17 cellular contexts compared by ENCODE assay signal in the genomic region with DNA sequence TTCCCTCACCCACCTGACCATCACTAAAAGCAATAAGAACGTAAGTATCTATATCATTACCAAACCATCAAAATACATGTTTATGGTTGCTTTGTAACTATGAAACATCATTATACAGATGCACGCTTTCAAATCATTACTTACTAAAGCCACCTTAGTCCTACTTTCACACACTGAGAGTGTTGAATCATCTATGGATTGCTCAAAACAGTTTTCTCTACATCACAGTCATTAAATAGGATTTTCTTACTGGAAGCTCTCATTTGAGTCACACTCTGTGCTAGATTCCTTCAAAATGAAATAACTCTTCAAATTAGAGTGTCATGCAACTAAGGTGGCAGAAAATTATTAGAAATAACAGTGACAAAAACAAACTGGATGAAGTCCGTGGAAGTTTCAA.
DNase-seq lines count a peak whose midpoint lies in the region; ATAC-seq and TF ChIP-seq lines count a peak whose summit lies in the region.
"Had no signal": no experiment of that assay in that cellular context is flagged by ENCODE, and none has a peak within 500 bp of the region (broad histone marks: within the 10 kb centered on the region; RNA-seq: fewer than 3 reads in every experiment).

No MANE protein-coding gene starts in this region.

- H3K36me3 ChIP-seq in GM23248 (ENCODE audit: low read depth) (no peaks in the 10 kb centered on the region), HAP-1 (replicated peaks) (no peaks in the 10 kb centered on the region)

- H3K27me3 Mint-ChIP-seq in progenitor cell of endocrine pancreas: no peaks in the 10 kb centered on the region

- DNase-seq in GM23248: peak; percentile 1
- peak; percentile 72 for DNase-seq in amniotic epithelial cell (ENCODE audit: low read depth)
- DNase-seq in progenitor cell of endocrine pancreas (ENCODE audit: low spot score, unreplicated experiment): no peak
- no peak for DNase-seq in H4 (ENCODE audit: low spot score)
- DNase-seq in HAP-1 (ENCODE audit: low spot score in 2 of 2): no peak
- DNase-seq: CD8-positive, alpha-beta T cell; COR-L47; DMS153; DMS79 treated with DMSO at 0.1 percent for 48 hours; EL; GDM1; H7 had no signal

- peaks cover 7% of the 10 kb centered on the region for H3K4me1 Mint-ChIP-seq in progenitor cell of endocrine pancreas (ENCODE audit: low read depth)
- H3K4me1 Mint-ChIP-seq: CD14-positive monocyte had no signal

- in situ Hi-C loops in GM23248 (cut with MboI): no loop called here
- in situ Hi-C loops in HAP-1 (cut with MboI; ENCODE audit: low sequenced_read_pairs): no loop called here

- H3F3A ChIP-seq in GM23248 (ENCODE audit: insufficient read depth): no peaks in the 10 kb centered on the region

- WGBS in GM23248 (ENCODE audit: low coverage in 1 of 2, low lambda C conversion rate in 2 of 2, missing lambda C conversion rate in 2 of 2), 2 experiments: 34 to 47% methylated on average over 3 of the region's 3 CpGs

- H3K9me3 Mint-ChIP-seq in progenitor cell of endocrine pancreas (ENCODE audit: low read depth): peaks cover 3% of the 10 kb centered on the region

- ATAC-seq in HG02610 (IDR thresholded peaks at IDR 0.05; ENCODE audit: unreplicated experiment) (peak; percentile 59), GM21717 (IDR thresholded peaks at IDR 0.05; ENCODE audit: unreplicated experiment) (no peak), GM18858 (IDR thresholded peaks at IDR 0.05; ENCODE audit: unreplicated experiment) (no peak)
- ATAC-seq: CD8-positive, alpha-beta T cell had no signal

- H4K20me1 ChIP-seq in GM23248 (ENCODE audit: insufficient read depth): no peaks in the 10 kb centered on the region

- H3K4me2 ChIP-seq in GM23248 (ENCODE audit: unreplicated experiment): no peak overlapping the region

- H3K9ac ChIP-seq in GM23248: no peak overlapping the region

- no peak overlapping the region for H2AFZ ChIP-seq in GM23248

- no peaks in the 10 kb centered on the region for H3K9me2 ChIP-seq in GM23248 (ENCODE audit: insufficient read depth)

- peak overlapping the region; percentile 3 for H3K27ac Mint-ChIP-seq in progenitor cell of endocrine pancreas
- H3K27ac Mint-ChIP-seq: CD14-positive monocyte; CD8-positive, alpha-beta T cell had no signal

- H3K4me1 ChIP-seq in GM23248 (ENCODE audit: insufficient read depth) (no peaks in the 10 kb centered on the region), HAP-1 (no peaks in the 10 kb centered on the region)

- H3K4me3 Mint-ChIP-seq in progenitor cell of endocrine pancreas (ENCODE audit: low read depth): no peak overlapping the region
- H3K4me3 Mint-ChIP-seq: CD14-positive monocyte; CD8-positive, alpha-beta T cell had no signal

- H3K27me3 ChIP-seq in GM23248 (replicated peaks; ENCODE audit: insufficient read depth): no peaks in the 10 kb centered on the region
- no peaks in the 10 kb centered on the region; the same call in 1 of the 2 replicates for H3K27me3 ChIP-seq in HAP-1 (ENCODE audit: low read depth)

- H3K27ac ChIP-seq in GM23248: no peak overlapping the region
- H3K27ac ChIP-seq: HL-60 had no signal

- no peak for TF ChIP-seq CTCF in progenitor cell of endocrine pancreas (IDR thresholded peaks at IDR 0.05; ENCODE audit: unreplicated experiment)

- H3K9me3 ChIP-seq in GM23248 (ENCODE audit: low read depth) (no peaks in the 10 kb centered on the region), HAP-1 (no peaks in the 10 kb centered on the region)

- H3K36me3 Mint-ChIP-seq in progenitor cell of endocrine pancreas (ENCODE audit: insufficient read depth): peaks cover 1% of the 10 kb centered on the region
- H3K36me3 Mint-ChIP-seq: CD14-positive monocyte; CD8-positive, alpha-beta T cell had no signal

- H3K79me2 ChIP-seq in GM23248 (ENCODE audit: insufficient read depth): no peaks in the 10 kb centered on the region

- no peak overlapping the region for H3K4me3 ChIP-seq in GM23248
- no peak overlapping the region for H3K4me3 ChIP-seq in HAP-1

Comparison
In these comparisons a context has a peak if more than half of its experiments do, and no peak if none do; other contexts are left out.
1. DNase-seq: peak in GM23248 (single experiment) and amniotic epithelial cell (single experiment); none in progenitor cell of endocrine pancreas (single experiment), H4 (single experiment) and HAP-1 (0 of 2).